In the genomic region with DNA sequence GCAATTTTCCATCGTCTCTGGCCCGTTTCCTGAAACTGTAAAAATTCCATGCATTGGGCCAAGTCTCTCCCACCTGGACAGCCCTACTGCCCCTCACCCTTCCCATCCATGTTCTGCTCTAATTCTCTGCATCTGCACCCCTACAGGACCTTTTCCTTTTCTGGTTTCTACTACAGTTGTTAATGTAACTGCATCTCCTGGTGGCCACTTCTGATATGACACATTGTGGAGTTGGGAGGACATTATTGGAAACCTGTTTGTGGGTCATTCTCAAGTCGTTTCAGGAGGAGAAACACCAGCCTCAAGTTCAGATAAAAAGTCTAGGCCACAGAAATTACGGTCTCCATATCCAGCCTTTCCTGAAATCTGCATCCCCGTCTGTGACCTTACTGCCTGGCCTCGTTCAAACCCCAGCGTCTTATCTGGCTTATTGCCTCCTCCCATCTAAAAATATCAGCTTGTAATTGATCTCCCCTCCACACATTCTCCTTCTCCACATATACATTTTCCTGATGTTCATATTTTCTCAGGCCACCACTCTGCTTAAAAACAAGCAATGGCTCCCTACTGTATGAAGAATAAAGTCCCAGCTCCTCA, we compare ENCODE assay signal across 8 cellular contexts. TPM values are rescaled to one million over a fixed set of nuclear protein-coding genes. Genes with fewer than 3 reads are reported as not detected.
DNase-seq lines count a peak whose midpoint lies in the region; ATAC-seq, FAIRE-seq and TF ChIP-seq lines count a peak whose summit lies in the region.

No MANE protein-coding gene starts in this region.

- H4K20me1 ChIP-seq in Karpas-422 (ENCODE audit: insufficient read depth, low read depth, low read length) = no peaks in the 10 kb centered on the region

- no peaks in the 10 kb centered on the region for H3K36me3 Mint-ChIP-seq in activated CD4-positive, alpha-beta T cell treated with anti-CD3 and anti-CD28 coated beads for 36 hours (ENCODE audit: low read depth)
- no peaks in the 10 kb centered on the region for H3K36me3 Mint-ChIP-seq in progenitor cell of endocrine pancreas (ENCODE audit: insufficient read depth)

- 0 out of 6 replicates have a peak overlapping the region, but pooled peaks of 1 of the 2 experiments have one; percentile 8 for H3K27ac ChIP-seq in A549
- H3K27ac ChIP-seq in Karpas-422 (ENCODE audit: low read length) = no peak overlapping the region

- H3K9ac ChIP-seq in Karpas-422 (ENCODE audit: low read length) = no peak overlapping the region

- H3K4me3 ChIP-seq in A549 = no peak overlapping the region
- H3K4me3 ChIP-seq in Karpas-422 (ENCODE audit: low read length) = no peak overlapping the region
- H3K4me3 ChIP-seq in foreskin fibroblast (ENCODE audit: low read depth in 1 of 2, low read length in 2 of 2) = no peak overlapping the region

- no peaks in the 10 kb centered on the region for H3K9me2 ChIP-seq in Karpas-422 (replicated peaks; ENCODE audit: insufficient read depth, low read length)

- TF ChIP-seq EP300 in A549 (IDR thresholded peaks at IDR 0.05) = no peak

- TF ChIP-seq POLR2A in A549 (IDR thresholded peaks at IDR 0.05; ENCODE audit: low read length) = no peak

- FAIRE-seq in A549 (lab: Jason Lieb, UNC) = no peak

- H2AFZ ChIP-seq in Karpas-422 (ENCODE audit: low read length) = no peak overlapping the region

- ATAC-seq in A549 = peak; percentile 80 to 91
- peak; percentile 65 for ATAC-seq in activated CD4-positive, alpha-beta T cell treated with anti-CD3 and anti-CD28 coated beads for 36 hours
- ATAC-seq in HG02970 (IDR thresholded peaks at IDR 0.05; ENCODE audit: low FRiP score, unreplicated experiment) = no peak
- ATAC-seq in GM19023 (IDR thresholded peaks at IDR 0.05; ENCODE audit: unreplicated experiment) = no peak

- H3K9me3 ChIP-seq in A549 = no peaks in the 10 kb centered on the region
- H3K9me3 ChIP-seq in Karpas-422 (ENCODE audit: low read length) = no peaks in the 10 kb centered on the region

- H3K27ac Mint-ChIP-seq in activated CD4-positive, alpha-beta T cell treated with anti-CD3 and anti-CD28 coated beads for 36 hours = no peak overlapping the region
- H3K27ac Mint-ChIP-seq in progenitor cell of endocrine pancreas = no peak overlapping the region

- no peaks in the 10 kb centered on the region for H3K9me3 Mint-ChIP-seq in activated CD4-positive, alpha-beta T cell treated with anti-CD3 and anti-CD28 coated beads for 36 hours (ENCODE audit: low read depth)
- peaks cover 4% of the 10 kb centered on the region for H3K9me3 Mint-ChIP-seq in progenitor cell of endocrine pancreas (ENCODE audit: low read depth)

- no peaks in the 10 kb centered on the region for H3K27me3 ChIP-seq in Karpas-422 (ENCODE audit: low read length)

- H3K4me3 Mint-ChIP-seq in activated CD4-positive, alpha-beta T cell treated with anti-CD3 and anti-CD28 coated beads for 36 hours = no peak overlapping the region
- no peak overlapping the region for H3K4me3 Mint-ChIP-seq in progenitor cell of endocrine pancreas (ENCODE audit: low read depth)

- TF ChIP-seq CTCF in A549 (IDR thresholded peaks at IDR 0.05) (peak; percentile 84), foreskin fibroblast (IDR thresholded peaks at IDR 0.05; ENCODE audit: low read depth, low read length) (peak; percentile 89), progenitor cell of endocrine pancreas (IDR thresholded peaks at IDR 0.05; ENCODE audit: unreplicated experiment) (peak; percentile 80)

- CTCF ChIA-PET in A549 (lab: Yijun Ruan, JAX) = interaction anchor here (0.6 to 2.3 kb wide), 24 partner anchors 8 to 742 kb away, joined by 3 to 21 read pairs (median 4); partner anchors contain the start of gene FAM234B
- CTCF ChIA-PET in activated CD4-positive, alpha-beta T cell treated with anti-CD3 and anti-CD28 coated beads for 36 hours (lab: Charles Lee) = interaction anchor here (0.7 to 2.1 kb wide), 3 partner anchors 22 to 248 kb away, joined by 3 to 8 read pairs (median 4); no protein-coding TSS in a partner anchor

- WGBS in A549 (ENCODE audit: missing lambda C conversion rate) = 49% methylated on average over 7 of the region's 7 CpGs

- peaks cover 2% of the 10 kb centered on the region for H3K27me3 Mint-ChIP-seq in activated CD4-positive, alpha-beta T cell treated with anti-CD3 and anti-CD28 coated beads for 36 hours
- peaks cover 3% of the 10 kb centered on the region for H3K27me3 Mint-ChIP-seq in progenitor cell of endocrine pancreas

- POLR2A ChIA-PET in A549 (lab: Yijun Ruan, JAX) = interaction anchor here (0.6 kb wide), 1 partner anchor 233 kb away, joined by 7 read pairs; no protein-coding TSS in a partner anchor
- POLR2A ChIA-PET in activated CD4-positive, alpha-beta T cell treated with anti-CD3 and anti-CD28 coated beads for 36 hours (lab: Charles Lee) = no interaction called here

- H3K36me3 ChIP-seq in Karpas-422 (ENCODE audit: insufficient read depth, low read length) = no peaks in the 10 kb centered on the region

- H3K4me1 Mint-ChIP-seq in activated CD4-positive, alpha-beta T cell treated with anti-CD3 and anti-CD28 coated beads for 36 hours = no peaks in the 10 kb centered on the region
- H3K4me1 Mint-ChIP-seq in progenitor cell of endocrine pancreas (ENCODE audit: low read depth) = peaks cover 5% of the 10 kb centered on the region

- no peaks in the 10 kb centered on the region for H3K79me2 ChIP-seq in Karpas-422 (ENCODE audit: low read length)

- peak; percentile 82 to 96 for TF ChIP-seq RAD21 in A549 (conservative IDR thresholded peaks at IDR 0.05 in 1 of 2, IDR thresholded peaks at IDR 0.05 in 1 of 2)

- DNase-seq in A549 (ENCODE audit: low read depth in 1 of 2, low spot score in 1 of 2) (peak; percentile 72 to 73), ELR (ENCODE audit: low read depth) (peak; percentile 84), Karpas-422 (peak; percentile 78), foreskin fibroblast (peak; percentile 57 to 85), progenitor cell of endocrine pancreas (ENCODE audit: low spot score, unreplicated experiment) (peak; percentile 31)
- peak; percentile 42 for DNase-seq in activated CD4-positive, alpha-beta T cell treated with anti-CD3 and anti-CD28 coated beads for 36 hours

- no peaks in the 10 kb centered on the region for H3K4me1 ChIP-seq in A549
- H3K4me1 ChIP-seq in Karpas-422 (ENCODE audit: low read length) = no peaks in the 10 kb centered on the region

- H3K4me2 ChIP-seq in A549 (no peak overlapping the region), Karpas-422 (ENCODE audit: low read depth, low read length, poor library complexity, severe bottlenecking) (no peak overlapping the region)

- intact Hi-C loops in activated CD4-positive, alpha-beta T cell treated with anti-CD3 and anti-CD28 coated beads for 36 hours (cut with DNase I, micrococcal nuclease) = loop anchor here in 1 of 2 experiments (1.0 kb wide), 1 partner anchor 318 kb away; no protein-coding TSS in a partner anchor

TF ChIP-seq in A549, 52 proteins besides CTCF, POLR2A, EP300 and RAD21:
- TF ChIP-seq NR3C1 (IDR thresholded peaks at IDR 0.05) (no peak), SMC3 (IDR thresholded peaks at IDR 0.05) (peak; percentile 85)

RNA-seq across cellular contexts. Expression of gene EMP1, which starts 37.6 kb away (rescaled TPM):
- polyA plus RNA-seq in A549 (2011; rRNA removed) = 21.2 and 25.5 TPM in 2 replicates
- 21.6 and 34.9 TPM in 2 replicates for polyA plus RNA-seq in A549 (2012; cell fraction: cytosol; rRNA removed)
- 51.4 and 74.9 TPM in 2 replicates for polyA plus RNA-seq in A549 (2012; cell fraction: nucleus; rRNA removed)
- polyA plus RNA-seq in A549 (2017; fragmentation: RNase III; extraction: RNeasy Plus Mini Kit Qiagen cat#74134 plus additional on column Dnase treatment) = 17.3 to 27.0 TPM (median 19.2 TPM) in 3 replicates
- 32.7 and 49.1 TPM in 2 replicates for polyA minus RNA-seq in A549 (2011; rRNA and poly(A)+ RNA removed)
- total RNA-seq in Karpas-422 (2014; rRNA removed; shearing (Covaris generic); ENCODE audit: low replicate concordance) = not detected in 2 replicates
- 10 to 100 TPM; 12.9 to 16.6 TPM for total RNA-seq in activated CD4-positive, alpha-beta T cell treated with anti-CD3 and anti-CD28 coated beads for 36 hours
- 0.31 and 0.47 TPM in 2 replicates for total RNA-seq in progenitor cell of endocrine pancreas

Comparison
In these comparisons a context has a peak if more than half of its experiments do, and no peak if none do; other contexts are left out.
1. ATAC-seq: peak in A549 (2 of 2) and activated CD4-positive, alpha-beta T cell treated with anti-CD3 and anti-CD28 coated beads for 36 hours (single experiment); none in HG02970 (single experiment) and GM19023 (single experiment).
2. DNase-seq: peak in every context shown above with its lines; median percentile 84 in ELR; 78 in Karpas-422; 72 in A549; 71 in foreskin fibroblast; 42 in activated CD4-positive, alpha-beta T cell treated with anti-CD3 and anti-CD28 coated beads for 36 hours; 31 in progenitor cell of endocrine pancreas.
3. Peak in every context shown above with its lines, with median percentiles within 50 percentile points of each other: CTCF ChIP-seq.